In genomic region chr6:40831381-40831780, GRCh38 we compare ENCODE assay signal across 32 cellular contexts.
DNase-seq lines count a peak whose midpoint lies in the region; ATAC-seq, FAIRE-seq and TF ChIP-seq lines count a peak whose summit lies in the region.
"Had no signal": no experiment of that assay in that cellular context is flagged by ENCODE, and none has a peak within 500 bp of the region (broad histone marks: within the 10 kb centered on the region; RNA-seq: fewer than 3 reads in every experiment).

No MANE protein-coding gene starts in this region.

- H3K4me1 ChIP-seq in A549 (no peaks in the 10 kb centered on the region), GM23338 (ENCODE audit: insufficient read depth) (0 out of 2 replicates have a peak, but pooled peaks cover 5% of the 10 kb centered on the region)
- H3K4me1 ChIP-seq: BE2C; BLaER1; BLaER1 treated with 17β-estradiol and CSF1 and Interleukin-3, amounts not matched to agents 10 nM and 100 nM; Caco-2 had no signal

- H3K4me3 ChIP-seq in A549 (no peak overlapping the region), GM23338 (no peak overlapping the region)
- H3K4me3 ChIP-seq: BLaER1; BLaER1 treated with 17β-estradiol and CSF1 and Interleukin-3, amounts not matched to agents 10 nM and 100 nM had no signal

- no peak for TF ChIP-seq POLR2A in A549 (IDR thresholded peaks at IDR 0.05; ENCODE audit: low read length)

- no peaks in the 10 kb centered on the region for H3K79me2 ChIP-seq in GM23338 (replicated peaks; ENCODE audit: insufficient read depth)

- DNase-seq in A549 (ENCODE audit: low read depth in 1 of 2, low spot score in 1 of 2) (no peak), GM23338 (ENCODE audit: low spot score) (no peak), hypothalamus (lab: John Stamatoyannopoulos, UW) (no peak), G401 (ENCODE audit: low spot score) (no peak)
- DNase-seq: 8988T; ACHN; AML-193; BE2C; C1 segment of cervical spinal cord; Caco-2; Calu3; CD4-positive, alpha-beta memory T cell; CD4-positive, alpha-beta T cell; CD4-positive, CD25-positive, alpha-beta regulatory T cell; CD8-positive, alpha-beta memory T cell; CD8-positive, alpha-beta T cell; COR-L47; DMS 273 treated with DMSO at 0.1 percent for 48 hours; DMS153; DMS53; DMS79; DMS79 treated with DMSO at 0.1 percent for 48 hours; DND-41; EL had no signal

- H3K36me3 ChIP-seq in GM23338 (ENCODE audit: insufficient read depth): no peaks in the 10 kb centered on the region; the same call in 1 of the 2 replicates
- H3K36me3 ChIP-seq: BE2C; BLaER1; BLaER1 treated with 17β-estradiol and CSF1 and Interleukin-3, amounts not matched to agents 10 nM and 100 nM had no signal

- H3K36me3 Mint-ChIP-seq in GM23338 (ENCODE audit: low read depth): no peaks in the 10 kb centered on the region
- H3K36me3 Mint-ChIP-seq: CD14-positive monocyte; CD4-positive, alpha-beta memory T cell; CD4-positive, CD25-positive, alpha-beta regulatory T cell; CD8-positive, alpha-beta memory T cell; CD8-positive, alpha-beta T cell had no signal

- no peaks in the 10 kb centered on the region for H3F3A ChIP-seq in GM23338 (replicated peaks; ENCODE audit: low read depth)

- TF ChIP-seq CTCF in A549 (IDR thresholded peaks at IDR 0.05): no peak
- TF ChIP-seq CTCF in GM23338 (conservative IDR thresholded peaks at IDR 0.05; ENCODE audit: low read depth in 2 of 2): no peak

- in situ Hi-C loops in G401 (cut with HindIII; ENCODE audit: low sequenced_read_pairs): no loop called here

- TF ChIP-seq RAD21 in A549 (conservative IDR thresholded peaks at IDR 0.05 in 1 of 2, IDR thresholded peaks at IDR 0.05 in 1 of 2): no peak

- POLR2A ChIA-PET in A549 (lab: Yijun Ruan, JAX): no interaction called here

- peaks cover 12% of the 10 kb centered on the region; the same call in 2 of the 3 replicates for H3K4me1 Mint-ChIP-seq in GM23338
- H3K4me1 Mint-ChIP-seq: B cell; CD14-positive monocyte; CD4-positive, alpha-beta memory T cell; CD4-positive, CD25-positive, alpha-beta regulatory T cell; CD8-positive, alpha-beta memory T cell had no signal

- H4K20me1 ChIP-seq in GM23338 (replicated peaks; ENCODE audit: insufficient read depth): no peaks in the 10 kb centered on the region
- H4K20me1 ChIP-seq: BLaER1; BLaER1 treated with 17β-estradiol and CSF1 and Interleukin-3, amounts not matched to agents 10 nM and 100 nM had no signal

- no peaks in the 10 kb centered on the region for H3K9me3 ChIP-seq in A549
- H3K9me3 ChIP-seq: BE2C; BLaER1; BLaER1 treated with 17β-estradiol and CSF1 and Interleukin-3, amounts not matched to agents 10 nM and 100 nM; Caco-2 had no signal

- WGBS in A549 (ENCODE audit: missing lambda C conversion rate): 8% methylated on average over 3 of the region's 3 CpGs

- H3K27ac Mint-ChIP-seq in GM23338: no peak overlapping the region
- H3K27ac Mint-ChIP-seq: B cell; CD14-positive monocyte; CD4-positive, alpha-beta memory T cell; CD4-positive, alpha-beta T cell; CD4-positive, CD25-positive, alpha-beta regulatory T cell; CD8-positive, alpha-beta T cell had no signal

- H3K9me3 Mint-ChIP-seq in GM23338: no peaks in the 10 kb centered on the region
- H3K9me3 Mint-ChIP-seq: CD14-positive monocyte; CD4-positive, alpha-beta T cell; CD4-positive, CD25-positive, alpha-beta regulatory T cell; CD8-positive, alpha-beta memory T cell; CD8-positive, alpha-beta T cell had no signal

- TF ChIP-seq EP300 in A549 (IDR thresholded peaks at IDR 0.05): no peak

- H3K9me2 ChIP-seq in GM23338 (ENCODE audit: insufficient read depth): no peaks in the 10 kb centered on the region

- no peaks in the 10 kb centered on the region for H3K27me3 ChIP-seq in GM23338 (ENCODE audit: insufficient read depth)
- H3K27me3 ChIP-seq: BE2C; BLaER1; BLaER1 treated with 17β-estradiol and CSF1 and Interleukin-3, amounts not matched to agents 10 nM and 100 nM had no signal

- H3K27ac ChIP-seq in A549: no peak overlapping the region
- H3K27ac ChIP-seq in GM23338 (ENCODE audit: low read depth): no peak overlapping the region
- H3K27ac ChIP-seq: 22Rv1; BLaER1; BLaER1 treated with 17β-estradiol and CSF1 and Interleukin-3, amounts not matched to agents 10 nM and 100 nM; C4-2B had no signal

- H3K4me2 ChIP-seq in A549 (no peak overlapping the region), GM23338 (no peak overlapping the region)
- H3K4me2 ChIP-seq: BLaER1; BLaER1 treated with 17β-estradiol and CSF1 and Interleukin-3, amounts not matched to agents 10 nM and 100 nM had no signal

- no peak for ATAC-seq in A549
- no peak for ATAC-seq in GM23338
- ATAC-seq: CD8-positive, alpha-beta T cell had no signal

- H2AFZ ChIP-seq in GM23338: peak overlapping the region; percentile 89; the same call in 1 of the 2 replicates

- no peaks in the 10 kb centered on the region for H3K27me3 Mint-ChIP-seq in GM23338 (ENCODE audit: insufficient read depth, low read depth, poor library complexity)

- H3K4me3 Mint-ChIP-seq in GM23338: no peak overlapping the region
- H3K4me3 Mint-ChIP-seq: B cell; CD14-positive monocyte; CD4-positive, alpha-beta memory T cell; CD4-positive, alpha-beta T cell; CD4-positive, CD25-positive, alpha-beta regulatory T cell; CD8-positive, alpha-beta memory T cell; CD8-positive, alpha-beta T cell had no signal

- FAIRE-seq in A549 (lab: Jason Lieb, UNC): no peak
- FAIRE-seq: A204.1, D721Med had no signal

- CTCF ChIA-PET in A549 (lab: Yijun Ruan, JAX): interaction anchor here (1.2 to 2.3 kb wide), 2 partner anchors 10 to 14 kb away, joined by 4 to 7 read pairs; no protein-coding TSS in a partner anchor

TF ChIP-seq in A549, 52 proteins besides CTCF, POLR2A, EP300 and RAD21:
- TF ChIP-seq RNF2 (IDR thresholded peaks at IDR 0.05; ENCODE audit: borderline replicate concordance, low read depth) (peak; percentile 78; the same call in 1 of the 2 replicates), FOSB (CRISPR knock-in tag; IDR thresholded peaks at IDR 0.05) (no peak), PHF8 (IDR thresholded peaks at IDR 0.05; ENCODE audit: borderline replicate concordance, low read depth) (no peak), SMC3 (IDR thresholded peaks at IDR 0.05) (no peak), ZFP36 (IDR thresholded peaks at IDR 0.05; ENCODE audit: borderline replicate concordance, partially characterized antibody) (no peak), CBX8 (IDR thresholded peaks at IDR 0.05) (peak; percentile 91), EHF (CRISPR knock-in tag; IDR thresholded peaks at IDR 0.05) (no peak), KDM5A (IDR thresholded peaks at IDR 0.05) (no peak), ZNF302 (CRISPR knock-in tag; IDR thresholded peaks at IDR 0.05) (no peak)

TF ChIP-seq in GM23338, 12 proteins besides CTCF, POLR2A, EP300 and RAD21 (continues in another document):
- no peak for TF ChIP-seq EZH2phosphoT487 (IDR thresholded peaks at IDR 0.05; ENCODE audit: unreplicated experiment)
- TF ChIP-seq EZH2 (IDR thresholded peaks at IDR 0.05; ENCODE audit: low read depth, unreplicated experiment): no peak
- TF ChIP-seq ZNF331 (CRISPR knock-in tag; IDR thresholded peaks at IDR 0.05; ENCODE audit: low read depth): no peak
- no peak for TF ChIP-seq JUNB (IDR thresholded peaks at IDR 0.05; ENCODE audit: unreplicated experiment)
- no peak for TF ChIP-seq REST (IDR thresholded peaks at IDR 0.05; ENCODE audit: unreplicated experiment)
